In the genomic region with DNA sequence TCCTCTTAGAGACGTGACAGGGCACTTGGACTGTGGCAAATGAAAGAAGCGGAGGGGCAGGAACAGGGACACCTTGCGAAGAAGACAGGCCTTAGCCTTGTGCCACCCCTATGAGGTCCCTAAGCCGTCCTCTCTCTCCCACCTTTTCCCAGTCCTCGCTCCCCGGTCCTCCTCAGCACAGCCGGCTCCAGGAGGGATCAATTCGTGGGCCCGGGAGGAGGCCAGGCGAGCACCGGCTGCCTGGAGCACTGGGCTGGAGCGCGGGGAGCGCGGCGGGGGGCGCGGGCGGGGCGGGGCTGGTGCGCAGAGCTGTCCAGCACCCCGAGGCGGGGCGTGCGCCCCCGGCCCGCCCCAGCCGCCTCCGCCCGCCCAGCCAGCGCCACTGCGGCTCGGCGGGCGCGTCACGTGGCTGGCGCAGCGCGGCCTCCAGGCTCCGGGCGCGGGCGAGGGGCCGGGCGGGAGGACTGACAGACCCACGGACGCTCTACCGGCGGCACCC, we compare ENCODE assay signal across 8 cellular contexts. TPM values are rescaled to one million over a fixed set of nuclear protein-coding genes. Genes with fewer than 3 reads are reported as not detected.
DNase-seq lines count a peak whose midpoint lies in the region; ATAC-seq and TF ChIP-seq lines count a peak whose summit lies in the region.

A gene with protein sequence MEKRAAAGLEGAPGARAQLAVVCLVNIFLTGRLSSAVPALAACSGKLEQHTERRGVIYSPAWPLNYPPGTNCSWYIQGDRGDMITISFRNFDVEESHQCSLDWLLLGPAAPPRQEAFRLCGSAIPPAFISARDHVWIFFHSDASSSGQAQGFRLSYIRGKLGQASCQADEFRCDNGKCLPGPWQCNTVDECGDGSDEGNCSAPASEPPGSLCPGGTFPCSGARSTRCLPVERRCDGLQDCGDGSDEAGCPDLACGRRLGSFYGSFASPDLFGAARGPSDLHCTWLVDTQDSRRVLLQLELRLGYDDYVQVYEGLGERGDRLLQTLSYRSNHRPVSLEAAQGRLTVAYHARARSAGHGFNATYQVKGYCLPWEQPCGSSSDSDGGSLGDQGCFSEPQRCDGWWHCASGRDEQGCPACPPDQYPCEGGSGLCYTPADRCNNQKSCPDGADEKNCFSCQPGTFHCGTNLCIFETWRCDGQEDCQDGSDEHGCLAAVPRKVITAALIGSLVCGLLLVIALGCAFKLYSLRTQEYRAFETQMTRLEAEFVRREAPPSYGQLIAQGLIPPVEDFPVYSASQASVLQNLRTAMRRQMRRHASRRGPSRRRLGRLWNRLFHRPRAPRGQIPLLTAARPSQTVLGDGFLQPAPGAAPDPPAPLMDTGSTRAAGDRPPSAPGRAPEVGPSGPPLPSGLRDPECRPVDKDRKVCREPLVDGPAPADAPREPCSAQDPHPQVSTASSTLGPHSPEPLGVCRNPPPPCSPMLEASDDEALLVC (plus strand): TSS at position 467 of the 499 bp plus-strand sequence. CDS start 456 bp downstream, outside the sequence.

- H3K27ac ChIP-seq in dorsolateral prefrontal cortex, result peak within 1 kb of the TSS in 51 of 59 donors; percentile 4 to 92 (median 77)
- no peak within 1 kb of the TSS for H3K27ac ChIP-seq in lung (ENCODE audit: low read depth in 1 of 2, low read length in 1 of 2)
- H3K27ac ChIP-seq in temporal lobe (ENCODE audit: low read depth, low read length), result peak within 1 kb of the TSS; percentile 72

- intact Hi-C loops in dorsolateral prefrontal cortex (cut with DNase I), result no loop called here

- peak; percentile 56 to 68 for DNase-seq in NCI-H2081 (lab: John Stamatoyannopoulos, UW)
- no peak for DNase-seq in NCI-H2081 treated with DMSO at 0.1 percent for 48 hours (lab: John Stamatoyannopoulos, UW)
- peak; percentile 77 for DNase-seq in NCI-H748 (lab: John Stamatoyannopoulos, UW; ENCODE audit: unreplicated experiment)
- DNase-seq in dorsolateral prefrontal cortex, result peak in 3 of 10 donors; percentile 59 to 64 (median 61)
- no peak for DNase-seq in lung (ENCODE audit: low spot score)
- no peak for DNase-seq in SHP77 treated with DMSO at 0.1 percent for 48 hours (lab: John Stamatoyannopoulos, UW)
- no peak for DNase-seq in HUDEP-2 (lab: John Stamatoyannopoulos, UW; ENCODE audit: unreplicated experiment in 76 of 76)

- no peaks in the 10 kb centered on the region for H3K36me3 ChIP-seq in lung (ENCODE audit: control insufficient read depth in 2 of 2, insufficient read depth in 2 of 2, low read length in 2 of 2)

- 5 to 7% methylated on average over 26 to 50 of the region's 50 CpGs for WGBS in lung, 2 donors

- ATAC-seq in lung (ENCODE audit: insufficient read depth, low FRiP score), result no peak

- H3K4me1 ChIP-seq in lung (ENCODE audit: control insufficient read depth in 2 of 2, insufficient read depth in 2 of 2, low read length in 2 of 2), result peaks cover 0 to 6% of the 10 kb centered on the region in 2 donors

- H3K27me3 ChIP-seq in dorsolateral prefrontal cortex, result peaks cover 0 to 20% (median 0%) of the 10 kb centered on the region in 45 donors
- no peaks in the 10 kb centered on the region for H3K27me3 ChIP-seq in lung (ENCODE audit: control insufficient read depth, insufficient read depth)

- no peaks in the 10 kb centered on the region for H3K9me3 ChIP-seq in lung (ENCODE audit: control insufficient read depth in 2 of 2, insufficient read depth in 1 of 2, low read length in 1 of 2)

- H3K4me3 ChIP-seq in dorsolateral prefrontal cortex (peak within 1 kb of the TSS; percentile 38 to 77 (median 64)), lung (peak within 1 kb of the TSS; percentile 56)

- no peak for TF ChIP-seq CTCF in dorsolateral prefrontal cortex (IDR thresholded peaks at IDR 0.05 in 54 of 56, conservative IDR thresholded peaks at IDR 0.05 in 2 of 56; ENCODE audit: low read depth in 1 of 56, partially characterized antibody in 56 of 56)
- TF ChIP-seq CTCF in lung (IDR thresholded peaks at IDR 0.05; ENCODE audit: control extremely low read depth, extremely low read depth), result no peak

RNA-seq across cellular contexts. Expression of the gene that starts here (rescaled TPM):
- total RNA-seq in dorsolateral prefrontal cortex (100 to 1,000 TPM in 10 of 120 experiments, 10 to 100 TPM in 110; 25.9 to 174 (median 79.1) TPM), lung (10 to 100 TPM; 16.4 to 18.2 TPM), temporal lobe (57.5 TPM)
- 10 to 100 TPM; 10.6 to 12.9 TPM for polyA plus RNA-seq in lung

Comparison
In these comparisons a context has a peak if more than half of its experiments do, and no peak if none do; other contexts are left out.
1. DNase-seq: peak in NCI-H2081 (2 of 2) and NCI-H748 (single experiment); none in NCI-H2081 treated with DMSO at 0.1 percent for 48 hours (single experiment), lung (single experiment), SHP77 treated with DMSO at 0.1 percent for 48 hours (single experiment) and HUDEP-2 (0 of 76).
2. H3K27ac ChIP-seq: peak in dorsolateral prefrontal cortex (51 of 59) and temporal lobe (single experiment); none in lung (0 of 2).